13 cellular contexts compared by ENCODE assay signal in the genomic region with DNA sequence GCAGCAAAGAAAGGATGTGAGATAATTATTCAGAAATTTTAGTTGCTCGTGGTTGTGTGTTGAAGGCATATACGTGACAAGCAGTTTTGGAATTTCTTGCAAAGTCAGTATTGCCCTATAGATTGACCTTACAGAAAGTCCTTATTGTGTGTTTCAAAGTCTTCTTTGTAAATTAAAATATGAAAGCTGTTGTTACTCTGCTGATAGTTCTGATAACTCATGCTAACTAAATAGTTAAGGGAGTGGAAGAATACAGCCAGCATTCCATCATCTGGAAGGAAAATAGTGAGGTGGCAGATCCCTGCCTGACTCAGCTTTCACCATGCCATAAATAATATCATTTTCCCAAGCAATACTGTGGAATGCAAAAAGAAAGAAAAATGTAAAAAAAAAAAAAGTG. TPM values are rescaled to one million over a fixed set of nuclear protein-coding genes. Genes with fewer than 3 reads are reported as not detected.
A peak's percentile ranks its signal among the peaks of the same experiment; 100 is the strongest.
DNase-seq lines count a peak whose midpoint lies in the region; ATAC-seq, FAIRE-seq and TF ChIP-seq lines count a peak whose summit lies in the region.
"Had no signal": no experiment of that assay in that cellular context is flagged by ENCODE, and none has a peak within 500 bp of the region (broad histone marks: within the 10 kb centered on the region; RNA-seq: fewer than 3 reads in every experiment).

No MANE protein-coding gene starts in this region.

- no peak for FAIRE-seq in GM19239 (lab: Jason Lieb, UNC)

- no peak for TF ChIP-seq POLR2A in breast epithelium (IDR thresholded peaks at IDR 0.05)

- H3K36me3 Mint-ChIP-seq in MCF 10A (ENCODE audit: insufficient read depth, unreplicated experiment) = no peaks in the 10 kb centered on the region
- no peaks in the 10 kb centered on the region for H3K36me3 Mint-ChIP-seq in naive thymus-derived CD8-positive, alpha-beta T cell

- H3K27ac ChIP-seq in breast epithelium = no peak overlapping the region
- H3K27ac ChIP-seq: left ventricle myocardium inferior, WERI-Rb-1 had no signal

- no peak overlapping the region for H3K4me3 Mint-ChIP-seq in MCF 10A (ENCODE audit: unreplicated experiment)
- no peak overlapping the region for H3K4me3 Mint-ChIP-seq in naive thymus-derived CD8-positive, alpha-beta T cell

- H3K4me1 Mint-ChIP-seq in MCF 10A (ENCODE audit: insufficient read depth, unreplicated experiment) = peaks cover 10% of the 10 kb centered on the region
- H3K4me1 Mint-ChIP-seq in naive thymus-derived CD8-positive, alpha-beta T cell = peaks cover 0 to 2% (median 0%) of the 10 kb centered on the region in 4 donors

- CTCF ChIA-PET in MCF 10A (lab: Yijun Ruan, JAX) = interaction anchor here (0.6 kb wide), 2 partner anchors 91 to 115 kb away, joined by 3 to 6 read pairs; no protein-coding TSS in a partner anchor

- no peak for TF ChIP-seq CTCF in MCF 10A (IDR thresholded peaks at IDR 0.05; ENCODE audit: unreplicated experiment)
- no peak for TF ChIP-seq CTCF in breast epithelium (IDR thresholded peaks at IDR 0.05)
- no peak for TF ChIP-seq CTCF in astrocyte of the spinal cord (IDR thresholded peaks at IDR 0.05; ENCODE audit: low read depth, low read length)

- BruUV-seq in MCF 10A (replicated peaks; lab: Mats Ljungman, UMichigan) = no TSS peak

- H3K27ac Mint-ChIP-seq in MCF 10A (ENCODE audit: low read depth, unreplicated experiment) = no peak overlapping the region
- H3K27ac Mint-ChIP-seq in naive thymus-derived CD8-positive, alpha-beta T cell = no peak overlapping the region
- H3K27ac Mint-ChIP-seq: H9 had no signal

- POLR2A ChIA-PET in MCF 10A (lab: Yijun Ruan, JAX) = interaction anchor here (0.6 to 2.2 kb wide), 3 partner anchors 15 to 399 kb away, joined by 4 to 5 read pairs (median 5); no protein-coding TSS in a partner anchor
- POLR2A ChIA-PET in naive thymus-derived CD8-positive, alpha-beta T cell (lab: Charles Lee) = no interaction called here

- H3K9me3 ChIP-seq in breast epithelium = no peaks in the 10 kb centered on the region
- H3K9me3 ChIP-seq: left ventricle myocardium inferior had no signal

- H3K27me3 ChIP-seq in breast epithelium = no peaks in the 10 kb centered on the region

- H3K27me3 Mint-ChIP-seq in MCF 10A (ENCODE audit: insufficient read depth, unreplicated experiment) = no peaks in the 10 kb centered on the region
- H3K27me3 Mint-ChIP-seq in naive thymus-derived CD8-positive, alpha-beta T cell = peaks cover 8 to 19% (median 16%) of the 10 kb centered on the region in 5 donors

- no peak overlapping the region for H3K4me3 ChIP-seq in breast epithelium
- no peak overlapping the region for H3K4me3 ChIP-seq in astrocyte of the spinal cord (ENCODE audit: low read depth, low read length)
- H3K4me3 ChIP-seq: left ventricle myocardium inferior had no signal

- DNase-seq in MCF 10A (ENCODE audit: unreplicated experiment) (peak; percentile 2), breast epithelium (ENCODE audit: low spot score in 2 of 2) (no peak), astrocyte of the spinal cord (ENCODE audit: low read depth, low spot score) (peak; percentile 49), glomerular visceral epithelial cell (ENCODE audit: extremely low spot score) (peak; percentile 36), GM19239 (ENCODE audit: insufficient read length, low spot score) (no peak), MV-4-11 (lab: John Stamatoyannopoulos, UW) (no peak), DMS153 (lab: John Stamatoyannopoulos, UW) (no peak)
- no peak for DNase-seq in naive thymus-derived CD8-positive, alpha-beta T cell
- DNase-seq: 8988T, activated gamma-delta T cell treated with Interleukin-2 at 50 U/mL for 16 hours, H9, left ventricle myocardium inferior, WERI-Rb-1 had no signal

- in situ Hi-C loops in astrocyte of the spinal cord (cut with HindIII; ENCODE audit: low sequenced_read_pairs) = no loop called here

- ATAC-seq in naive thymus-derived CD8-positive, alpha-beta T cell = no peak

- H3K36me3 ChIP-seq in breast epithelium = no peaks in the 10 kb centered on the region
- H3K36me3 ChIP-seq: left ventricle myocardium inferior had no signal

- H3K9me3 Mint-ChIP-seq in MCF 10A (ENCODE audit: unreplicated experiment) = no peaks in the 10 kb centered on the region
- peaks cover 0 to 2% (median 0%) of the 10 kb centered on the region in 9 donors for H3K9me3 Mint-ChIP-seq in naive thymus-derived CD8-positive, alpha-beta T cell
- H3K9me3 Mint-ChIP-seq: H9 had no signal

- intact Hi-C loops in MCF 10A (cut with micrococcal nuclease) (no loop called here), breast epithelium (cut with DNase I; ENCODE audit: low total_unique reads) (no loop called here)

- no peaks in the 10 kb centered on the region for H3K4me1 ChIP-seq in breast epithelium

RNA-seq across cellular contexts. Expression of gene WASF3, which starts 27.2 kb away (rescaled TPM):
- total RNA-seq in MCF 10A (2022) (21.8 and 24.0 TPM in 2 replicates), breast epithelium (10 to 100 TPM; 15.2 to 67.0 (median 19.3) TPM)
- under 1 TPM; 0.16 TPM for total RNA-seq in naive thymus-derived CD8-positive, alpha-beta T cell
- not detected for polyA plus RNA-seq in naive thymus-derived CD8-positive, alpha-beta T cell

Comparison
In these comparisons a context has a peak if more than half of its experiments do, and no peak if none do; other contexts are left out.
1. DNase-seq: peak in MCF 10A (single experiment), astrocyte of the spinal cord (single experiment) and glomerular visceral epithelial cell (single experiment); none in breast epithelium (0 of 2), GM19239 (single experiment), MV-4-11 (single experiment), naive thymus-derived CD8-positive, alpha-beta T cell (0 of 10) and DMS153 (single experiment).
2. RNA of gene WASF3, which starts 27.2 kb away (total RNA-seq): 21.8 to 24.0 TPM in MCF 10A and 15.2 to 67.0 TPM in breast epithelium; 0.16 TPM in naive thymus-derived CD8-positive, alpha-beta T cell; every median in the first group is over 10 times any median in the second.